ENCODE assay signal across 21 cellular contexts in the genomic region with DNA sequence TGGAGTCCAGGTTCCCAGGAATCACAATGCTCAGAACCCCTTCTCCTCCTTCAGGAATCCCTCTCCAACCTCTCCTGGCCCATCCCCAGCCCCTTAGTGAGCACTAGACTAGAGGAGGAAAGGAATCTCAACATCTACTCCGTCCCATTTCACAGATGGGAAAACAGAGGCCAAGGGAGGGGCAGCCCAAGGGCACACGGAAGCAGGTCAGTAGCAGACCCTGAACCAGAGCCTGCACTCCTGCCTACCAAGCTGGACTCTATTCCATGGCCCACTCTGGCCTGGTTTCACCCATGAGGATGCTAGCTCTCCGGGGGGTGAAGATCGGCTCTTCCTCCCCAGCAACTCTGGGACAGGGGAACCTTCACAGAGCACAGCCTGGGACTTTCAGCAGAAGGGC. TPM values are rescaled to one million over a fixed set of nuclear protein-coding genes. Genes with fewer than 3 reads are reported as not detected.
A peak's percentile ranks its signal among the peaks of the same experiment; 100 is the strongest.
DNase-seq lines count a peak whose midpoint lies in the region; ATAC-seq and FAIRE-seq lines count a peak whose summit lies in the region.
"Had no signal": no experiment of that assay in that cellular context is flagged by ENCODE, and none has a peak within 500 bp of the region (broad histone marks: within the 10 kb centered on the region; RNA-seq: fewer than 3 reads in every experiment).

No MANE protein-coding gene starts in this region.

- peaks cover under 1% of the 10 kb centered on the region; the same call in 1 of the 2 replicates for H3K36me3 ChIP-seq in ACC112 (ENCODE audit: insufficient read depth, low read length)
- H3K36me3 ChIP-seq in neuronal stem cell (replicated peaks in 1 of 2; ENCODE audit: control insufficient read depth in 2 of 2, insufficient read depth in 2 of 2, low read length in 2 of 2) = peaks cover 13 to 20% of the 10 kb centered on the region in 2 donors
- H3K36me3 ChIP-seq in Karpas-422 (ENCODE audit: insufficient read depth, low read length) = no peaks in the 10 kb centered on the region; the same call in 1 of the 2 replicates
- H3K36me3 ChIP-seq: Peyer's patch, vagina had no signal

- no peak overlapping the region for H3K4me2 ChIP-seq in neuronal stem cell (ENCODE audit: insufficient read depth, low read length, poor library complexity, severe bottlenecking)
- no peak overlapping the region for H3K4me2 ChIP-seq in Karpas-422 (ENCODE audit: low read depth, low read length, poor library complexity, severe bottlenecking)

- H3K4me1 Mint-ChIP-seq in activated naive CD8-positive, alpha-beta T cell treated with anti-CD3 and anti-CD28 coated beads for 36 hours = peaks cover 55% of the 10 kb centered on the region

- H3K4ac ChIP-seq in neuronal stem cell (ENCODE audit: low read length) = no peak overlapping the region

- H4K8ac ChIP-seq in neuronal stem cell (ENCODE audit: low read depth, low read length) = no peak overlapping the region

- no peak overlapping the region for H3K4me3 Mint-ChIP-seq in activated naive CD8-positive, alpha-beta T cell treated with anti-CD3 and anti-CD28 coated beads for 36 hours
- H3K4me3 Mint-ChIP-seq: dendritic cell treated with granulocyte-macrophage colony-stimulating factor and Interleukin-4, amounts not matched to agents 40 ng/mL and 50 ng/mL, for 4 days had no signal

- no peaks in the 10 kb centered on the region for H3K9me2 ChIP-seq in Karpas-422 (replicated peaks; ENCODE audit: insufficient read depth, low read length)

- H2BK120ac ChIP-seq in neuronal stem cell (ENCODE audit: low read depth, low read length) = no peak overlapping the region

- H3K27me3 ChIP-seq in ACC112 (ENCODE audit: insufficient read depth, low read length) (no peaks in the 10 kb centered on the region), neuronal stem cell (ENCODE audit: control insufficient read depth in 3 of 3, insufficient read depth in 3 of 3, low read depth in 1 of 3, low read length in 3 of 3) (no peaks in the 10 kb centered on the region), Karpas-422 (ENCODE audit: low read length) (no peaks in the 10 kb centered on the region)
- H3K27me3 ChIP-seq: brain microvascular endothelial cell, Peyer's patch, vagina had no signal

- H3K4me3 ChIP-seq in ACC112 (ENCODE audit: low read depth, low read length) (no peak overlapping the region), neuronal stem cell (ENCODE audit: low read length in 2 of 2) (no peak overlapping the region), Karpas-422 (ENCODE audit: low read length) (no peak overlapping the region)
- H3K4me3 ChIP-seq: Peyer's patch, vagina had no signal

- H2AFZ ChIP-seq in ACC112 (ENCODE audit: low read length, unreplicated experiment) = no peak overlapping the region
- H2AFZ ChIP-seq in neuronal stem cell (ENCODE audit: low read length) = no peak overlapping the region
- no peak overlapping the region for H2AFZ ChIP-seq in Karpas-422 (ENCODE audit: low read length)

- H4K20me1 ChIP-seq in Karpas-422 (ENCODE audit: insufficient read depth, low read depth, low read length) = peaks cover 58% of the 10 kb centered on the region

- no peak overlapping the region for H2BK15ac ChIP-seq in neuronal stem cell (ENCODE audit: low read length)

- peak overlapping the region; percentile 16 for H2AK5ac ChIP-seq in neuronal stem cell (ENCODE audit: low read depth, low read length)

- no CpG with 5 or more reads among the region's 4 CpGs for WGBS in neuronal stem cell (ENCODE audit: extremely low coverage in 2 of 2, insufficient read length in 2 of 2, insufficient replicate concordance in 1 of 2), 2 donors

- no peaks in the 10 kb centered on the region for H3K27me3 Mint-ChIP-seq in activated naive CD8-positive, alpha-beta T cell treated with anti-CD3 and anti-CD28 coated beads for 36 hours
- H3K27me3 Mint-ChIP-seq: dendritic cell treated with granulocyte-macrophage colony-stimulating factor and Interleukin-4, amounts not matched to agents 40 ng/mL and 50 ng/mL, for 4 days had no signal

- H3K18ac ChIP-seq in neuronal stem cell (ENCODE audit: low read length) = peak overlapping the region; percentile 23

- H3K4me1 ChIP-seq in ACC112 (ENCODE audit: control insufficient read depth, insufficient read depth, low read length, unreplicated experiment) (peaks cover 87% of the 10 kb centered on the region), neuronal stem cell (ENCODE audit: control insufficient read depth in 2 of 2, insufficient read depth in 1 of 2, low read depth in 1 of 2, low read length in 2 of 2) (peaks cover 28 to 40% of the 10 kb centered on the region in 2 donors), Karpas-422 (ENCODE audit: low read length) (peaks cover 87% of the 10 kb centered on the region)

- no peaks in the 10 kb centered on the region for H3K9me3 Mint-ChIP-seq in activated naive CD8-positive, alpha-beta T cell treated with anti-CD3 and anti-CD28 coated beads for 36 hours
- H3K9me3 Mint-ChIP-seq: dendritic cell treated with granulocyte-macrophage colony-stimulating factor and Interleukin-4, amounts not matched to agents 40 ng/mL and 50 ng/mL, for 4 days; nephron progenitor cell had no signal

- H3K27ac Mint-ChIP-seq in activated naive CD8-positive, alpha-beta T cell treated with anti-CD3 and anti-CD28 coated beads for 36 hours = peak overlapping the region; percentile 6
- H3K27ac Mint-ChIP-seq: dendritic cell treated with granulocyte-macrophage colony-stimulating factor and Interleukin-4, amounts not matched to agents 40 ng/mL and 50 ng/mL, for 4 days had no signal

- H3K9me3 ChIP-seq in neuronal stem cell (replicated peaks in 1 of 2; ENCODE audit: control insufficient read depth in 2 of 2, insufficient read depth in 1 of 2, low read depth in 1 of 2, low read length in 2 of 2) (no peaks in the 10 kb centered on the region), Karpas-422 (ENCODE audit: low read length) (no peaks in the 10 kb centered on the region)
- H3K9me3 ChIP-seq: Peyer's patch, vagina had no signal

- DNase-seq in GM19239 (ENCODE audit: insufficient read length, low spot score) = no peak
- DNase-seq in activated naive CD8-positive, alpha-beta T cell treated with anti-CD3 and anti-CD28 coated beads for 36 hours = no peak
- DNase-seq in neuronal stem cell (ENCODE audit: low spot score) = no peak
- no peak for DNase-seq in ureter (ENCODE audit: low spot score)
- no peak for DNase-seq in Karpas-422
- DNase-seq: activated CD4-positive, alpha-beta T cell treated with anti-CD3 and anti-CD28 coated beads for 4 hours; activated naive CD4-positive, alpha-beta T cell treated with anti-CD3 and anti-CD28 coated beads, Interleukin-2, amount 50 U/mL, for 16 hours; brain microvascular endothelial cell; kidney glomerular epithelial cell; NCI-H1436; NCI-H774; nephron progenitor cell; stimulated activated CD4-positive, alpha-beta T cell treated with anti-CD3 and anti-CD28 coated beads, Interleukin-15, amount 100 ng/mL, for 24 hours; stimulated activated naive CD4-positive, alpha-beta T cell treated with Interleukin-2 at 50 U/mL for 16 hours had no signal

- H2BK5ac ChIP-seq in neuronal stem cell (ENCODE audit: low read length) = no peak overlapping the region

- H4K91ac ChIP-seq in neuronal stem cell (ENCODE audit: low read depth, low read length, poor library complexity) = no peak overlapping the region

- no peak overlapping the region for H2BK12ac ChIP-seq in neuronal stem cell (ENCODE audit: low read length)

- FAIRE-seq in GM19239 (lab: Jason Lieb, UNC) = peak; percentile 51
- FAIRE-seq: frontal cortex had no signal

- no peak for ATAC-seq in HG02938 (IDR thresholded peaks at IDR 0.05; ENCODE audit: unreplicated experiment)
- ATAC-seq in GM21619 (IDR thresholded peaks at IDR 0.05; ENCODE audit: unreplicated experiment) = no peak

- no peak overlapping the region for H3K9ac ChIP-seq in neuronal stem cell (ENCODE audit: low read depth, low read length, poor library complexity)
- H3K9ac ChIP-seq in Karpas-422 (ENCODE audit: low read length) = no peak overlapping the region

- H3K23ac ChIP-seq in neuronal stem cell (ENCODE audit: low read depth, low read length, poor library complexity) = no peak overlapping the region

- no peak overlapping the region for H3K14ac ChIP-seq in neuronal stem cell (ENCODE audit: low read length)

- peaks cover 37% of the 10 kb centered on the region for H3K36me3 Mint-ChIP-seq in activated naive CD8-positive, alpha-beta T cell treated with anti-CD3 and anti-CD28 coated beads for 36 hours

- peaks cover 6% of the 10 kb centered on the region for H3K79me1 ChIP-seq in neuronal stem cell (ENCODE audit: low read depth, low read length)

- H3K27ac ChIP-seq in ACC112 (ENCODE audit: low read depth, low read length) = peak overlapping the region; percentile 61
- H3K27ac ChIP-seq in neuronal stem cell (replicated peaks; ENCODE audit: low read length) = no peak overlapping the region
- no peak overlapping the region for H3K27ac ChIP-seq in Karpas-422 (ENCODE audit: low read length)
- H3K27ac ChIP-seq: brain microvascular endothelial cell, vagina had no signal

- H3K79me2 ChIP-seq in ACC112 (ENCODE audit: control insufficient read depth, insufficient read depth, low read length, unreplicated experiment) (peaks cover 79% of the 10 kb centered on the region), Karpas-422 (ENCODE audit: low read length) (peaks cover 5% of the 10 kb centered on the region; the same call in 1 of the 2 replicates)

RNA-seq across cellular contexts. Expression of a gene that starts 14.3 kb away (rescaled TPM):
- 10 to 100 TPM; 48.8 to 51.4 TPM for total RNA-seq in activated naive CD8-positive, alpha-beta T cell treated with anti-CD3 and anti-CD28 coated beads for 36 hours
- 10.3 TPM for polyA plus RNA-seq in neuronal stem cell (2013, experiment 1 of 2)
- 10.3 TPM for polyA plus RNA-seq in neuronal stem cell (2013, experiment 2 of 2)
- total RNA-seq in ureter = 2.2 TPM
- 41.6 and 49.1 TPM in 2 replicates for total RNA-seq in Karpas-422 (2014; rRNA removed; shearing (Covaris generic); ENCODE audit: low replicate concordance)

RNA-seq across cellular contexts. Expression of a gene that starts 41.5 kb away (rescaled TPM):
- 10 to 100 TPM; 56.6 to 56.8 TPM for total RNA-seq in activated naive CD8-positive, alpha-beta T cell treated with anti-CD3 and anti-CD28 coated beads for 36 hours
- 45.9 TPM for polyA plus RNA-seq in neuronal stem cell (2013, experiment 1 of 2)
- 44.1 TPM for polyA plus RNA-seq in neuronal stem cell (2013, experiment 2 of 2)
- 26.7 TPM for total RNA-seq in ureter
- total RNA-seq in Karpas-422 (2014; rRNA removed; shearing (Covaris generic); ENCODE audit: low replicate concordance) = 71.3 and 84.2 TPM in 2 replicates

RNA-seq across cellular contexts. Expression of a gene that starts 52.0 kb away (rescaled TPM):
- total RNA-seq in activated naive CD8-positive, alpha-beta T cell treated with anti-CD3 and anti-CD28 coated beads for 36 hours = under 1 TPM; 0.30 to 0.31 TPM
- 0.77 TPM for polyA plus RNA-seq in neuronal stem cell (2013, experiment 1 of 2)
- 0.80 TPM for polyA plus RNA-seq in neuronal stem cell (2013, experiment 2 of 2)
- 2.4 TPM for total RNA-seq in ureter
- total RNA-seq in Karpas-422 (2014; rRNA removed; shearing (Covaris generic); ENCODE audit: low replicate concordance) = not detected in 2 replicates
- total RNA-seq: frontal cortex had no signal

Comparison
In these comparisons a context has a peak if more than half of its experiments do, and no peak if none do; other contexts are left out.
1. RNA of a gene that starts 14.3 kb away (total RNA-seq): 48.8 to 51.4 TPM in activated naive CD8-positive, alpha-beta T cell treated with anti-CD3 and anti-CD28 coated beads for 36 hours and 41.6 to 49.1 TPM in Karpas-422; 2.2 TPM in ureter (single experiment); every median in the first group is over 10 times any median in the second.